30 cellular contexts compared by ENCODE assay signal in the genomic region with DNA sequence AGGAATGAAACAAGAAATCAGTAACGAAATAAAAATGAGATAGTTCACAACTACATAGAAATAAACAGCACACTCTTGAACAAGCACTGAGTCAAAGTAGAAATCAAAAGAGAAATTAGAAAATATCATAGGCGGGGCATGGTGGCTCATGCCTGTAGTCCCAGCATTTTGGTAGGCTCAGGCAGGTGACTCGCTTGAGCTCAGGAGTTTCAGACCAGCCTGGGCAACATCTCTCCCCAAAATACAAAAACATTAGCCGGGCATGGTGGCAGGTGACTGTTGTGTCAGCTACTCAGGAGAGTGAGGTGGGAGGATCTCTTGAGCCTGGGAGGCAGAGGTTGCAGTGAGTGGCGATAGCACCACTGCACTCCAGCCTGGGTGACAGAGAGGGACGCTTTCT.
"Had no signal": no experiment of that assay in that cellular context is flagged by ENCODE, and none has a peak within 500 bp of the region (broad histone marks: within the 10 kb centered on the region; RNA-seq: fewer than 3 reads in every experiment).

No MANE protein-coding gene starts in this region.

- H3K4me1 ChIP-seq: left lung, lower lobe of right lung, neural progenitor cell, parathyroid adenoma, psoas muscle, right lobe of liver, suprapubic skin, tibial artery, upper lobe of right lung had no signal

- H3K4me3 ChIP-seq: left lung, lower lobe of right lung, neural progenitor cell, psoas muscle, right lobe of liver, skin epidermis, suprapubic skin, thoracic aorta, tibial artery, upper lobe of right lung had no signal

- H3K4me1 Mint-ChIP-seq: mesothelial cell of epicardium; naive B cell; natural killer cell; nephron progenitor cell; neural progenitor cell; stimulated activated naive B cell treated with anti-CD40 and anti-IgM and Interleukin-4, amounts not matched to agents 10 μg/mL and 1 μg/mL and 100 μg/mL, for 72 hours had no signal

- H3K36me3 Mint-ChIP-seq: mesothelial cell of epicardium; naive B cell; natural killer cell; neural progenitor cell; stimulated activated naive B cell treated with anti-CD40 and anti-IgM and Interleukin-4, amounts not matched to agents 10 μg/mL and 1 μg/mL and 100 μg/mL, for 72 hours had no signal

- H3K9me3 ChIP-seq: left lung, lower lobe of right lung, neutrophil, psoas muscle, right lobe of liver, suprapubic skin, thoracic aorta, tibial artery, upper lobe of right lung had no signal

- DNase-seq: hippocampal formation; kidney glomerular epithelial cell; left colon; left lung; lower lobe of right lung; mesendoderm; naive B cell; natural killer cell; nephron progenitor cell; occipital lobe; psoas muscle; right lobe of liver; stimulated activated CD4-positive, alpha-beta T cell treated with anti-CD3 and anti-CD28 coated beads, Interleukin-12 subunit alpha, Interleukin-12 subunit beta, amount 100 ng/mL, for 4 hours; stimulated activated CD4-positive, alpha-beta T cell treated with anti-CD3 and anti-CD28 coated beads, Interleukin-15, amount 100 ng/mL, for 24 hours; stimulated activated CD4-positive, alpha-beta T cell treated with anti-CD3 and anti-CD28 coated beads, Interleukin-2, amount 100 ng/mL, for 24 hours; stimulated activated CD4-positive, alpha-beta T cell treated with anti-CD3 and anti-CD28 coated beads, Interleukin-4, amount 100 ng/mL, for 1 hour; stimulated activated naive B cell treated with anti-CD40 and anti-IgM and Interleukin-4, amounts not matched to agents 10 μg/mL and 1 μg/mL and 100 μg/mL, for 72 hours; stimulated activated naive CD8-positive, alpha-beta T cell treated with anti-CD3 and anti-CD28 coated beads, Interleukin-15, Interleukin-2, amounts not matched to agents 100 U/mL and 50 U/mL, for 24 hours; tibial artery; trophoblast cell; upper lobe of right lung had no signal

- H3K79me2 ChIP-seq: parathyroid adenoma had no signal

- H3K27ac ChIP-seq: left lung, lower lobe of right lung, neural progenitor cell, neutrophil, parathyroid adenoma, psoas muscle, right lobe of liver, skin epidermis, suprapubic skin, thoracic aorta, tibial artery, upper lobe of right lung had no signal

- H3K4me2 ChIP-seq: neural progenitor cell had no signal

- H3K36me3 ChIP-seq: left lung, lower lobe of right lung, neural progenitor cell, neutrophil, right lobe of liver, suprapubic skin, thoracic aorta, tibial artery, upper lobe of right lung had no signal

- FAIRE-seq: keratinocyte, urothelium cell line had no signal

- H3K27me3 Mint-ChIP-seq: naive B cell; stimulated activated naive B cell treated with anti-CD40 and anti-IgM and Interleukin-4, amounts not matched to agents 10 μg/mL and 1 μg/mL and 100 μg/mL, for 72 hours had no signal

- H3K27me3 ChIP-seq: left lung, neural progenitor cell, neutrophil, right lobe of liver, suprapubic skin, tibial artery, upper lobe of right lung had no signal

- H3K4me3 Mint-ChIP-seq: mesothelial cell of epicardium; natural killer cell; nephron progenitor cell; neural progenitor cell; stimulated activated naive B cell treated with anti-CD40 and anti-IgM and Interleukin-4, amounts not matched to agents 10 μg/mL and 1 μg/mL and 100 μg/mL, for 72 hours had no signal

- H3K9ac ChIP-seq: neural progenitor cell, parathyroid adenoma had no signal

- H3K9me3 Mint-ChIP-seq: nephron progenitor cell; neural progenitor cell; stimulated activated naive B cell treated with anti-CD40 and anti-IgM and Interleukin-4, amounts not matched to agents 10 μg/mL and 1 μg/mL and 100 μg/mL, for 72 hours had no signal

- H2AFZ ChIP-seq: neural progenitor cell, parathyroid adenoma had no signal

- H3K27ac Mint-ChIP-seq: mesothelial cell of epicardium; natural killer cell; nephron progenitor cell; neural progenitor cell; stimulated activated naive B cell treated with anti-CD40 and anti-IgM and Interleukin-4, amounts not matched to agents 10 μg/mL and 1 μg/mL and 100 μg/mL, for 72 hours had no signal

- ATAC-seq: left colon; left lung; lower lobe of right lung; natural killer cell; psoas muscle; right lobe of liver; stimulated activated naive B cell treated with anti-CD40 and anti-IgM and Interleukin-4, amounts not matched to agents 10 μg/mL and 1 μg/mL and 100 μg/mL, for 72 hours; stimulated activated naive CD8-positive, alpha-beta T cell treated with anti-CD3 and anti-CD28 coated beads, Interleukin-15, Interleukin-2, amounts not matched to agents 100 U/mL and 50 U/mL, for 24 hours; upper lobe of right lung had no signal
